ENCODE assay signal across 22 cellular contexts in the genomic region with DNA sequence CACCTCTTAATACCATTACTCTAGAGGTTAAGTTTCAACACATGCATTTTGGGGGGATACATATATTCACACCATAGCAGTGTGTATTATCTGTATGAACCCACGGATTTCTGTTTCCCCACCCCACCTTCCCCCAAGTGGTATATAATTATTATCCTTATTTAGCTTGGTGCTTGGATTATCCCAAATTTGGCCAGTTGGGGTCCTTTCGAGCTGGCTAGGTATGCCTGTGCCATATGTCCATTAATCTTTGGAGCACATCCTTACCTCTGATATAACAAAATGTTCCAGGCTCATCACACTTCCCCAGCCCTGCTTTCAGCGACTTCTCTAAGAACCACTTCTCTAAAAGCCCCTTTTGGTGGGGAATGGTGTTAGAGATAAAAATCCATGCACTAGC.
"Had no signal": no experiment of that assay in that cellular context is flagged by ENCODE, and none has a peak within 500 bp of the region (broad histone marks: within the 10 kb centered on the region; RNA-seq: fewer than 3 reads in every experiment).

No MANE protein-coding gene starts in this region.

- H3K27me3 ChIP-seq: cardiac muscle cell, gastroesophageal sphincter, heart left ventricle, ovary, suprapubic skin had no signal

- H3K36me3 ChIP-seq: cardiac muscle cell, gastroesophageal sphincter, heart left ventricle, ovary, suprapubic skin had no signal

- H3K4me1 ChIP-seq: suprapubic skin had no signal

- H3K27ac ChIP-seq: cardiac muscle cell, gastroesophageal sphincter, heart left ventricle, ovary, psoas muscle, suprapubic skin had no signal

- H3K4me3 ChIP-seq: cardiac muscle cell, gastroesophageal sphincter, heart left ventricle, mucosa of descending colon, ovary, psoas muscle, suprapubic skin had no signal

- ATAC-seq: activated CD8-positive, alpha-beta memory T cell treated with anti-CD3 and anti-CD28 coated beads, Interleukin-2, amount 10 ng/mL, durations not matched to agents 7 days and 5 days; gastroesophageal sphincter; heart left ventricle; left ventricle myocardium superior; mucosa of descending colon; psoas muscle; right cardiac atrium; stimulated activated naive CD8-positive, alpha-beta T cell treated with anti-CD3 and anti-CD28 coated beads, Interleukin-15, amount 100 ng/mL, for 72 hours; T-cell had no signal

- DNase-seq: activated CD4-positive, alpha-beta memory T cell treated with anti-CD3 and anti-CD28 coated beads, Interleukin-2, amount 10 ng/mL, durations not matched to agents 7 days and 5 days; activated CD4-positive, alpha-beta T cell treated with anti-CD3 and anti-CD28 coated beads for 48 hours; activated CD4-positive, CD25-positive, alpha-beta regulatory T cell; activated CD8-positive, alpha-beta memory T cell treated with anti-CD3 and anti-CD28 coated beads, Interleukin-2, amount 10 ng/mL, durations not matched to agents 7 days and 5 days; erythroblast; heart left ventricle; kidney glomerular epithelial cell; left ventricle myocardium superior; mucosa of descending colon; naive B cell; ovary; psoas muscle; right cardiac atrium; small intestine; stimulated activated CD4-positive, alpha-beta T cell treated with anti-CD3 and anti-CD28 coated beads, Interleukin-15, amount 100 ng/mL, for 24 hours; stimulated activated CD4-positive, alpha-beta T cell treated with anti-CD3 and anti-CD28 coated beads, Interleukin-2, amount 100 ng/mL, for 48 hours; stimulated activated naive CD8-positive, alpha-beta T cell treated with anti-CD3 and anti-CD28 coated beads, Interleukin-15, amount 100 ng/mL, for 72 hours; T-cell; trophoblast cell had no signal

- H3K9me3 ChIP-seq: gastroesophageal sphincter, heart left ventricle, mucosa of descending colon, ovary, psoas muscle, suprapubic skin had no signal
